In genomic region chr13:60386250-60386649, GRCh38 we compare ENCODE assay signal across 36 cellular contexts.
"Had no signal": no experiment of that assay in that cellular context is flagged by ENCODE, and none has a peak within 500 bp of the region (broad histone marks: within the 10 kb centered on the region; RNA-seq: fewer than 3 reads in every experiment).

No MANE protein-coding gene starts in this region.

- DNase-seq: activated effector memory CD4-positive, alpha-beta T cell treated with anti-CD3 and anti-CD28 coated beads, Interleukin-2, amount 50 U/mL, for 16 hours; activated effector memory CD4-positive, alpha-beta T cell treated with Interleukin-2 at 50 U/mL for 16 hours; activated gamma-delta T cell; activated gamma-delta T cell treated with Interleukin-2 at 50 U/mL for 16 hours; activated naive CD4-positive, alpha-beta T cell; activated naive CD4-positive, alpha-beta T cell treated with anti-CD3 and anti-CD28 coated beads for 36 hours; activated naive CD4-positive, alpha-beta T cell treated with anti-CD3 and anti-CD28 coated beads, Interleukin-2, amount 10 ng/mL, durations not matched to agents 7 days and 5 days; activated naive CD4-positive, alpha-beta T cell treated with anti-CD3 and anti-CD28 coated beads, Interleukin-2, amount 50 U/mL, for 16 hours; activated naive CD4-positive, alpha-beta T cell treated with Interleukin-2 at 50 U/mL for 16 hours; activated naive CD8-positive, alpha-beta T cell treated with anti-CD3 and anti-CD28 coated beads for 36 hours; activated naive CD8-positive, alpha-beta T cell treated with anti-CD3 and anti-CD28 coated beads, Interleukin-2, amount 10 ng/mL, durations not matched to agents 7 days and 5 days; activated naive CD8-positive, alpha-beta T cell treated with anti-CD3 and anti-CD28 coated beads, Interleukin-2, amount 50 U/mL, for 24 hours; activated T-cell treated with anti-CD3 and anti-CD28 coated beads, Interleukin-2, amount 50 U/mL, for 4 hours; activated T-cell treated with anti-CD3 and anti-CD28 coated beads, Interleukin-2, amount 50 U/mL, for 48 hours; activated T-cell treated with anti-CD3 and anti-CD28 coated beads, Interleukin-2, amount 50 U/mL, for 72 hours; adrenal gland; amniotic stem cell; amygdala; anterior cingulate cortex; aorta; body of pancreas; brain microvascular endothelial cell; caudate nucleus; central memory CD4-positive, alpha-beta T cell; cerebellar nuclear complex had no signal

- H3K36me3 Mint-ChIP-seq: activated naive CD4-positive, alpha-beta T cell treated with anti-CD3 and anti-CD28 coated beads, Interleukin-2, amount 10 ng/mL, durations not matched to agents 7 days and 5 days; activated naive CD4-positive, alpha-beta T cell treated with anti-CD3 and anti-CD28 coated beads, Interleukin-2, amount 50 U/mL, for 24 hours; activated naive CD4-positive, alpha-beta T cell treated with anti-CD3 and anti-CD28 coated beads, Interleukin-2, amount 50 U/mL, for 72 hours; activated naive CD8-positive, alpha-beta T cell; activated naive CD8-positive, alpha-beta T cell treated with anti-CD3 and anti-CD28 coated beads for 36 hours; activated naive CD8-positive, alpha-beta T cell treated with anti-CD3 and anti-CD28 coated beads, Interleukin-2, amount 10 ng/mL, durations not matched to agents 7 days and 5 days; brain had no signal

- H3K9me3 ChIP-seq: adrenal gland, ascending aorta, body of pancreas, breast epithelium had no signal

- H3K4me1 Mint-ChIP-seq: activated naive CD4-positive, alpha-beta T cell treated with anti-CD3 and anti-CD28 coated beads, Interleukin-2, amount 10 ng/mL, durations not matched to agents 7 days and 5 days; activated naive CD4-positive, alpha-beta T cell treated with anti-CD3 and anti-CD28 coated beads, Interleukin-2, amount 50 U/mL, for 24 hours; activated naive CD8-positive, alpha-beta T cell treated with anti-CD3 and anti-CD28 coated beads for 36 hours; activated naive CD8-positive, alpha-beta T cell treated with anti-CD3 and anti-CD28 coated beads, Interleukin-2, amount 10 ng/mL, durations not matched to agents 7 days and 5 days; activated naive CD8-positive, alpha-beta T cell treated with anti-CD3 and anti-CD28 coated beads, Interleukin-2, amount 50 U/mL, for 24 hours; activated T-helper 17 cell treated with anti-CD3 and anti-CD28 coated beads, Interleukin-2, amount 50 U/mL, for 72 hours; brain; central memory CD8-positive, alpha-beta T cell had no signal

- H3K4me3 ChIP-seq: adrenal gland, ascending aorta, body of pancreas, breast epithelium, cardiac muscle cell had no signal

- H3K4me1 ChIP-seq: adrenal gland, ascending aorta, body of pancreas, breast epithelium had no signal

- H3K9me3 Mint-ChIP-seq: activated naive CD4-positive, alpha-beta T cell treated with anti-CD3 and anti-CD28 coated beads for 36 hours; activated naive CD4-positive, alpha-beta T cell treated with anti-CD3 and anti-CD28 coated beads, Interleukin-2, amount 10 ng/mL, durations not matched to agents 7 days and 5 days; activated naive CD4-positive, alpha-beta T cell treated with anti-CD3 and anti-CD28 coated beads, Interleukin-2, amount 50 U/mL, for 24 hours; activated naive CD4-positive, alpha-beta T cell treated with anti-CD3 and anti-CD28 coated beads, Interleukin-2, amount 50 U/mL, for 72 hours; activated naive CD8-positive, alpha-beta T cell treated with anti-CD3 and anti-CD28 coated beads for 36 hours; activated naive CD8-positive, alpha-beta T cell treated with anti-CD3 and anti-CD28 coated beads, Interleukin-2, amount 10 ng/mL, durations not matched to agents 7 days and 5 days; activated naive CD8-positive, alpha-beta T cell treated with anti-CD3 and anti-CD28 coated beads, Interleukin-2, amount 50 U/mL, for 24 hours; activated T-cell treated with anti-CD3 and anti-CD28 coated beads, Interleukin-2, amount 50 U/mL, for 4 hours; activated T-cell treated with anti-CD3 and anti-CD28 coated beads, Interleukin-2, amount 50 U/mL, for 72 hours; activated T-helper 1 cell treated with anti-CD3 and anti-CD28 coated beads, Interleukin-12 subunit alpha, Interleukin-12 subunit beta, Interleukin-2, Interleukin-4 antibody, amounts not matched to agents 30 ng/mL and 10 ng/mL and 1 ng/mL, durations not matched to agents 14 hours and 24 hours and 36 hours; activated T-helper 17 cell treated with anti-CD3 and anti-CD28 coated beads, Interleukin-2, amount 50 U/mL, for 72 hours; activated T-helper 2 cell treated with anti-CD3 and anti-CD28 coated beads, Interferon-gamma antibody, Interleukin-2, Interleukin-4, amounts not matched to agents 10 μg/mL and 5 μg/mL and 100 μg/mL, durations not matched to agents 14 hours and 24 hours and 36 hours; brain; central memory CD8-positive, alpha-beta T cell had no signal

- H3K36me3 ChIP-seq: adrenal gland, ascending aorta, brain microvascular endothelial cell, breast epithelium, cardiac muscle cell had no signal

- ATAC-seq: activated naive CD4-positive, alpha-beta T cell treated with anti-CD3 and anti-CD28 coated beads, Interleukin-2, amount 50 U/mL, for 72 hours; activated naive CD8-positive, alpha-beta T cell treated with anti-CD3 and anti-CD28 coated beads, Interleukin-2, amount 50 U/mL, for 24 hours; activated T-cell treated with anti-CD3 and anti-CD28 coated beads, Interleukin-2, amount 50 U/mL, for 4 hours; activated T-cell treated with anti-CD3 and anti-CD28 coated beads, Interleukin-2, amount 50 U/mL, for 72 hours; activated T-helper 17 cell treated with anti-CD3 and anti-CD28 coated beads, Interleukin-2, amount 50 U/mL, for 72 hours; body of pancreas had no signal

- H3K4me3 Mint-ChIP-seq: activated naive CD4-positive, alpha-beta T cell treated with anti-CD3 and anti-CD28 coated beads for 36 hours; activated naive CD4-positive, alpha-beta T cell treated with anti-CD3 and anti-CD28 coated beads, Interleukin-2, amount 10 ng/mL, durations not matched to agents 7 days and 5 days; activated naive CD4-positive, alpha-beta T cell treated with anti-CD3 and anti-CD28 coated beads, Interleukin-2, amount 50 U/mL, for 24 hours; activated naive CD8-positive, alpha-beta T cell; activated naive CD8-positive, alpha-beta T cell treated with anti-CD3 and anti-CD28 coated beads for 36 hours; activated naive CD8-positive, alpha-beta T cell treated with anti-CD3 and anti-CD28 coated beads, Interleukin-2, amount 10 ng/mL, durations not matched to agents 7 days and 5 days; activated naive CD8-positive, alpha-beta T cell treated with anti-CD3 and anti-CD28 coated beads, Interleukin-2, amount 50 U/mL, for 24 hours; activated T-cell treated with anti-CD3 and anti-CD28 coated beads, Interleukin-2, amount 50 U/mL, for 4 hours; activated T-cell treated with anti-CD3 and anti-CD28 coated beads, Interleukin-2, amount 50 U/mL, for 72 hours; activated T-helper 1 cell treated with anti-CD3 and anti-CD28 coated beads, Interleukin-12 subunit alpha, Interleukin-12 subunit beta, Interleukin-2, Interleukin-4 antibody, amounts not matched to agents 30 ng/mL and 10 ng/mL and 1 ng/mL, durations not matched to agents 14 hours and 24 hours and 36 hours; activated T-helper 17 cell treated with anti-CD3 and anti-CD28 coated beads, Interleukin-2, amount 50 U/mL, for 72 hours; brain; central memory CD8-positive, alpha-beta T cell had no signal

- H3K27me3 ChIP-seq: ascending aorta, body of pancreas, brain microvascular endothelial cell, breast epithelium, cardiac muscle cell had no signal

- H3K27ac Mint-ChIP-seq: activated naive CD4-positive, alpha-beta T cell treated with anti-CD3 and anti-CD28 coated beads for 36 hours; activated naive CD4-positive, alpha-beta T cell treated with anti-CD3 and anti-CD28 coated beads, Interleukin-2, amount 10 ng/mL, durations not matched to agents 7 days and 5 days; activated naive CD4-positive, alpha-beta T cell treated with anti-CD3 and anti-CD28 coated beads, Interleukin-2, amount 50 U/mL, for 24 hours; activated naive CD4-positive, alpha-beta T cell treated with anti-CD3 and anti-CD28 coated beads, Interleukin-2, amount 50 U/mL, for 72 hours; activated naive CD8-positive, alpha-beta T cell; activated naive CD8-positive, alpha-beta T cell treated with anti-CD3 and anti-CD28 coated beads for 36 hours; activated naive CD8-positive, alpha-beta T cell treated with anti-CD3 and anti-CD28 coated beads, Interleukin-2, amount 10 ng/mL, durations not matched to agents 7 days and 5 days; activated naive CD8-positive, alpha-beta T cell treated with anti-CD3 and anti-CD28 coated beads, Interleukin-2, amount 50 U/mL, for 24 hours; activated T-cell treated with anti-CD3 and anti-CD28 coated beads, Interleukin-2, amount 50 U/mL, for 72 hours; activated T-helper 1 cell treated with anti-CD3 and anti-CD28 coated beads, Interleukin-12 subunit alpha, Interleukin-12 subunit beta, Interleukin-2, Interleukin-4 antibody, amounts not matched to agents 30 ng/mL and 10 ng/mL and 1 ng/mL, durations not matched to agents 14 hours and 24 hours and 36 hours; activated T-helper 17 cell treated with anti-CD3 and anti-CD28 coated beads, Interleukin-2, amount 50 U/mL, for 72 hours; activated T-helper 2 cell treated with anti-CD3 and anti-CD28 coated beads, Interferon-gamma antibody, Interleukin-2, Interleukin-4, amounts not matched to agents 10 μg/mL and 5 μg/mL and 100 μg/mL, durations not matched to agents 14 hours and 24 hours and 36 hours; brain had no signal

- H3K27ac ChIP-seq: adrenal gland, ascending aorta, body of pancreas, brain microvascular endothelial cell, breast epithelium, cardiac muscle cell had no signal
